7 cellular contexts compared by ENCODE assay signal in genomic region chr11:66543263-66544107, GRCh38. TPM values are rescaled to one million over a fixed set of nuclear protein-coding genes. Genes with fewer than 3 reads are reported as not detected.
DNase-seq lines count a peak whose midpoint lies in the region; ATAC-seq, FAIRE-seq and TF ChIP-seq lines count a peak whose summit lies in the region.
"Had no signal": no experiment of that assay in that cellular context is flagged by ENCODE, and none has a peak within 500 bp of the region (broad histone marks: within the 10 kb centered on the region; RNA-seq: fewer than 3 reads in every experiment).

No MANE protein-coding gene starts in this region.

- H3K27ac ChIP-seq in kidney (ENCODE audit: low read depth in 2 of 2, low read length in 2 of 2) (no peak overlapping the region), upper lobe of left lung (peak overlapping the region in 3 of 4 donors; percentile 54 to 60 (median 55))

- TF ChIP-seq POLR2A in upper lobe of left lung (IDR thresholded peaks at IDR 0.05) = peak in 1 of 4 donors; percentile 11

- TF ChIP-seq CTCF in kidney (IDR thresholded peaks at IDR 0.05; ENCODE audit: borderline replicate concordance, extremely low read depth, insufficient read depth) (peak; percentile 32), upper lobe of left lung (IDR thresholded peaks at IDR 0.05) (peak; percentile 31 to 63 (median 49))

- no peak overlapping the region for H3K9ac ChIP-seq in kidney (ENCODE audit: low read length in 2 of 2)

- H3K27me3 ChIP-seq in upper lobe of left lung = no peaks in the 10 kb centered on the region

- 40 to 44% methylated on average over 14 to 20 of the region's 26 CpGs for WGBS in upper lobe of left lung, 2 donors

- peak; percentile 22 to 39 for DNase-seq in activated T-helper 1 cell treated with anti-CD3 and anti-CD28 coated beads, Interleukin-2, amount 50 U/mL, for 16 hours (ENCODE audit: low read depth in 1 of 2, low spot score in 1 of 2)
- DNase-seq in kidney = peak; percentile 87
- DNase-seq in upper lobe of left lung = peak; percentile 62 to 89

- ATAC-seq in HG02759 (IDR thresholded peaks at IDR 0.05; ENCODE audit: unreplicated experiment) (peak; percentile 32), upper lobe of left lung (ENCODE audit: low FRiP score in 2 of 2) (no peak), GM19351 (IDR thresholded peaks at IDR 0.05; ENCODE audit: unreplicated experiment) (no peak), HG03460 (IDR thresholded peaks at IDR 0.05; ENCODE audit: unreplicated experiment) (no peak)

- TF ChIP-seq EP300 in upper lobe of left lung (IDR thresholded peaks at IDR 0.05) = no peak

- intact Hi-C loops in kidney (cut with DNase I) = no loop called here

- FAIRE-seq in kidney (lab: Jason Lieb, UNC) = no peak
- FAIRE-seq: endometrium had no signal

- no peak overlapping the region for H3K4me3 ChIP-seq in kidney (ENCODE audit: low read length in 2 of 2)
- no peak overlapping the region for H3K4me3 ChIP-seq in upper lobe of left lung

- H3K36me3 ChIP-seq in kidney (ENCODE audit: control insufficient read depth in 1 of 2, insufficient read depth in 2 of 2, low read length in 2 of 2) = peaks cover 0 to 2% of the 10 kb centered on the region in 2 donors
- H3K36me3 ChIP-seq in upper lobe of left lung = peaks cover 0 to 44% (median 27%) of the 10 kb centered on the region in 4 donors

- H3K9me3 ChIP-seq in kidney (ENCODE audit: control insufficient read depth in 1 of 2, low read length in 2 of 2) = no peaks in the 10 kb centered on the region
- H3K9me3 ChIP-seq in upper lobe of left lung = no peaks in the 10 kb centered on the region

- H3K4me1 ChIP-seq in kidney (ENCODE audit: control insufficient read depth in 1 of 2, insufficient read depth in 1 of 2, low read depth in 1 of 2, low read length in 2 of 2) (peaks cover 4 to 9% of the 10 kb centered on the region in 2 donors), upper lobe of left lung (peaks cover 23 to 38% (median 30%) of the 10 kb centered on the region in 4 donors)

RNA-seq across cellular contexts. Expression of gene ZDHHC24, which starts 2.4 kb away (rescaled TPM):
- total RNA-seq in kidney = 18.7 TPM
- 13.2 TPM for polyA plus RNA-seq in kidney (ENCODE audit: insufficient read depth, low read depth, low replicate concordance)
- 10 to 100 TPM; 12.4 to 24.8 (median 14.1) TPM for total RNA-seq in upper lobe of left lung

RNA-seq across cellular contexts. Expression of gene ACTN3, which starts 3.2 kb away (rescaled TPM):
- 0.16 TPM for total RNA-seq in kidney
- not detected for polyA plus RNA-seq in kidney (ENCODE audit: insufficient read depth, low read depth, low replicate concordance)
- total RNA-seq in upper lobe of left lung = under 1 TPM in 1 of 6 donors, not detected in 5; 0.24 TPM

RNA-seq across cellular contexts. Expression of gene CTSF, which starts 24.9 kb away (rescaled TPM):
- total RNA-seq in kidney (58.0 TPM), upper lobe of left lung (10 to 100 TPM; 28.5 to 81.7 (median 40.3) TPM)
- polyA plus RNA-seq in kidney (ENCODE audit: insufficient read depth, low read depth, low replicate concordance) = 80.4 TPM

RNA-seq across cellular contexts. Expression of gene BBS1, which starts 33.0 kb away (rescaled TPM):
- 85.4 TPM for total RNA-seq in kidney
- polyA plus RNA-seq in kidney (ENCODE audit: insufficient read depth, low read depth, low replicate concordance) = 30.1 TPM
- total RNA-seq in upper lobe of left lung = 100 to 1,000 TPM in 1 of 6 donors, 10 to 100 TPM in 5; 26.0 to 145 (median 44.8) TPM

RNA-seq across cellular contexts. Expression of gene CCDC87, which starts 49.4 kb away (rescaled TPM):
- 1.0 TPM for total RNA-seq in kidney
- 0.13 TPM for polyA plus RNA-seq in kidney (ENCODE audit: insufficient read depth, low read depth, low replicate concordance)
- 1 to 10 TPM in 1 of 6 donors, under 1 TPM in 4, not detected in 1; 0.20 to 4.2 (median 0.44) TPM for total RNA-seq in upper lobe of left lung

Comparison
In these comparisons a context has a peak if more than half of its experiments do, and no peak if none do; other contexts are left out.
1. DNase-seq: peak in every context shown above with its lines; median percentile 87 in kidney; 76 in upper lobe of left lung; 30 in activated T-helper 1 cell treated with anti-CD3 and anti-CD28 coated beads, Interleukin-2, amount 50 U/mL, for 16 hours.
2. H3K27ac ChIP-seq: peak in upper lobe of left lung (3 of 4); none in kidney (0 of 2).